21 cellular contexts compared by ENCODE assay signal in genomic region chr5:76927961-76928360, GRCh38.
"Had no signal": no experiment of that assay in that cellular context is flagged by ENCODE, and none has a peak within 500 bp of the region (broad histone marks: within the 10 kb centered on the region; RNA-seq: fewer than 3 reads in every experiment).

No MANE protein-coding gene starts in this region.

- ATAC-seq: activated CD8-positive, alpha-beta memory T cell treated with anti-CD3 and anti-CD28 coated beads, Interleukin-2, amount 10 ng/mL, durations not matched to agents 7 days and 5 days; body of pancreas; SK-N-SH treated with all-trans-retinoic acid at 6 μM for 48 hours; WTC11 had no signal

- DNase-seq: activated CD4-positive, alpha-beta T cell treated with anti-CD3 and anti-CD28 coated beads for 48 hours; activated CD4-positive, alpha-beta T cell treated with anti-CD3 and anti-CD28 coated beads, Interleukin-2, amount 50 U/mL, for 4 hours; activated CD4-positive, CD25-positive, alpha-beta regulatory T cell treated with anti-CD3 and anti-CD28 coated beads, Interleukin-2, amount 50 U/mL, for 72 hours; activated CD8-positive, alpha-beta memory T cell treated with anti-CD3 and anti-CD28 coated beads, Interleukin-2, amount 10 ng/mL, durations not matched to agents 7 days and 5 days; activated effector memory CD4-positive, alpha-beta T cell treated with Interleukin-2 at 50 U/mL for 16 hours; activated naive CD4-positive, alpha-beta T cell; activated T-cell treated with anti-CD3 and anti-CD28 coated beads, Interleukin-2, amount 50 U/mL, for 24 hours; body of pancreas; MG63; MV-4-11; NCI-H1092 treated with DMSO at 0.1 percent for 48 hours; NCI-H1417 treated with DMSO at 0.1 percent for 48 hours; NCI-H1694; NCI-H2029 treated with DMSO at 0.1 percent for 48 hours; NCI-H446; Peyer's patch; SHP77 had no signal

- H3K27ac ChIP-seq: ascending aorta, body of pancreas, Peyer's patch, SJSA1 had no signal
